13 cellular contexts compared by ENCODE assay signal in genomic region chr2:174575124-174575776, GRCh38. TPM values are rescaled to one million over a fixed set of nuclear protein-coding genes. Genes with fewer than 3 reads are reported as not detected.
DNase-seq lines count a peak whose midpoint lies in the region; ATAC-seq lines count a peak whose summit lies in the region.
"Had no signal": no experiment of that assay in that cellular context is flagged by ENCODE, and none has a peak within 500 bp of the region (broad histone marks: within the 10 kb centered on the region; RNA-seq: fewer than 3 reads in every experiment).

No MANE protein-coding gene starts in this region.

- DNase-seq in activated T-cell treated with anti-CD3 and anti-CD28 coated beads, Interleukin-2, amount 50 U/mL, for 24 hours: no peak
- no peak for DNase-seq in activated T-cell treated with anti-CD3 and anti-CD28 coated beads, Interleukin-2, amount 50 U/mL, for 4 hours
- no peak for DNase-seq in immature natural killer cell
- no peak for DNase-seq in hepatic stellate cell (ENCODE audit: low spot score)
- no peak for DNase-seq in occipital lobe (lab: John Stamatoyannopoulos, UW)
- DNase-seq: endodermal cell; left cardiac atrium; NCI-H526 treated with DMSO at 0.1 percent for 48 hours; posterior cingulate gyrus; stimulated activated naive CD4-positive, alpha-beta T cell had no signal

- no peaks in the 10 kb centered on the region for H3K9me3 Mint-ChIP-seq in activated T-cell treated with anti-CD3 and anti-CD28 coated beads, Interleukin-2, amount 50 U/mL, for 24 hours
- no peaks in the 10 kb centered on the region for H3K9me3 Mint-ChIP-seq in activated T-cell treated with anti-CD3 and anti-CD28 coated beads, Interleukin-2, amount 50 U/mL, for 4 hours
- H3K9me3 Mint-ChIP-seq in activated T-helper 17 cell treated with anti-CD3 and anti-CD28 coated beads, Interleukin-2, amount 50 U/mL, for 72 hours: no peaks in the 10 kb centered on the region
- H3K9me3 Mint-ChIP-seq in immature natural killer cell: no peaks in the 10 kb centered on the region
- H3K9me3 Mint-ChIP-seq in stimulated activated memory B cell treated with anti-CD40 and anti-IgM and Interleukin-4, amounts not matched to agents 10 μg/mL and 1 μg/mL and 100 μg/mL, for 72 hours: no peaks in the 10 kb centered on the region

- no peak for ATAC-seq in activated T-cell treated with anti-CD3 and anti-CD28 coated beads, Interleukin-2, amount 50 U/mL, for 4 hours
- no peak for ATAC-seq in activated T-helper 17 cell treated with anti-CD3 and anti-CD28 coated beads, Interleukin-2, amount 50 U/mL, for 72 hours (replicated peaks)
- ATAC-seq in stimulated activated memory B cell treated with anti-CD40 and anti-IgM and Interleukin-4, amounts not matched to agents 10 μg/mL and 1 μg/mL and 100 μg/mL, for 72 hours: no peak
- ATAC-seq in GM21447 (IDR thresholded peaks at IDR 0.05; ENCODE audit: unreplicated experiment): no peak

- H3K36me3 Mint-ChIP-seq in activated T-cell treated with anti-CD3 and anti-CD28 coated beads, Interleukin-2, amount 50 U/mL, for 24 hours (ENCODE audit: low read depth): peaks cover 97% of the 10 kb centered on the region
- H3K36me3 Mint-ChIP-seq in activated T-cell treated with anti-CD3 and anti-CD28 coated beads, Interleukin-2, amount 50 U/mL, for 4 hours (ENCODE audit: insufficient read depth): peaks cover 39% of the 10 kb centered on the region
- peaks cover 100% of the 10 kb centered on the region for H3K36me3 Mint-ChIP-seq in activated T-helper 17 cell treated with anti-CD3 and anti-CD28 coated beads, Interleukin-2, amount 50 U/mL, for 72 hours (ENCODE audit: low read depth)
- peaks cover 36 to 56% (median 41%) of the 10 kb centered on the region in 3 donors for H3K36me3 Mint-ChIP-seq in immature natural killer cell
- H3K36me3 Mint-ChIP-seq in stimulated activated memory B cell treated with anti-CD40 and anti-IgM and Interleukin-4, amounts not matched to agents 10 μg/mL and 1 μg/mL and 100 μg/mL, for 72 hours: peaks cover 56% of the 10 kb centered on the region

- H3K27me3 Mint-ChIP-seq in activated T-cell treated with anti-CD3 and anti-CD28 coated beads, Interleukin-2, amount 50 U/mL, for 24 hours: no peaks in the 10 kb centered on the region
- H3K27me3 Mint-ChIP-seq in activated T-cell treated with anti-CD3 and anti-CD28 coated beads, Interleukin-2, amount 50 U/mL, for 4 hours (ENCODE audit: low read depth): no peaks in the 10 kb centered on the region
- no peaks in the 10 kb centered on the region for H3K27me3 Mint-ChIP-seq in activated T-helper 17 cell treated with anti-CD3 and anti-CD28 coated beads, Interleukin-2, amount 50 U/mL, for 72 hours
- peaks cover 0 to 3% (median 2%) of the 10 kb centered on the region in 3 donors for H3K27me3 Mint-ChIP-seq in immature natural killer cell (ENCODE audit: low read depth in 3 of 3)
- no peaks in the 10 kb centered on the region for H3K27me3 Mint-ChIP-seq in stimulated activated memory B cell treated with anti-CD40 and anti-IgM and Interleukin-4, amounts not matched to agents 10 μg/mL and 1 μg/mL and 100 μg/mL, for 72 hours

- H3K4me3 Mint-ChIP-seq in activated T-cell treated with anti-CD3 and anti-CD28 coated beads, Interleukin-2, amount 50 U/mL, for 24 hours: no peak overlapping the region
- no peak overlapping the region for H3K4me3 Mint-ChIP-seq in activated T-cell treated with anti-CD3 and anti-CD28 coated beads, Interleukin-2, amount 50 U/mL, for 4 hours
- no peak overlapping the region for H3K4me3 Mint-ChIP-seq in activated T-helper 17 cell treated with anti-CD3 and anti-CD28 coated beads, Interleukin-2, amount 50 U/mL, for 72 hours
- H3K4me3 Mint-ChIP-seq in immature natural killer cell: peak overlapping the region in 1 of 5 donors; percentile 24
- no peak overlapping the region for H3K4me3 Mint-ChIP-seq in stimulated activated memory B cell treated with anti-CD40 and anti-IgM and Interleukin-4, amounts not matched to agents 10 μg/mL and 1 μg/mL and 100 μg/mL, for 72 hours
- H3K4me3 Mint-ChIP-seq: endodermal cell had no signal

- peak overlapping the region; percentile 91 for H3K27ac Mint-ChIP-seq in activated T-cell treated with anti-CD3 and anti-CD28 coated beads, Interleukin-2, amount 50 U/mL, for 24 hours
- H3K27ac Mint-ChIP-seq in activated T-helper 17 cell treated with anti-CD3 and anti-CD28 coated beads, Interleukin-2, amount 50 U/mL, for 72 hours: peak overlapping the region; percentile 59
- peak overlapping the region; percentile 72 to 90 (median 85) for H3K27ac Mint-ChIP-seq in immature natural killer cell
- H3K27ac Mint-ChIP-seq in stimulated activated memory B cell treated with anti-CD40 and anti-IgM and Interleukin-4, amounts not matched to agents 10 μg/mL and 1 μg/mL and 100 μg/mL, for 72 hours: peak overlapping the region; percentile 65
- H3K27ac Mint-ChIP-seq: endodermal cell had no signal

- peaks cover 81% of the 10 kb centered on the region for H3K4me1 Mint-ChIP-seq in activated T-cell treated with anti-CD3 and anti-CD28 coated beads, Interleukin-2, amount 50 U/mL, for 24 hours (ENCODE audit: low read depth)
- H3K4me1 Mint-ChIP-seq in activated T-cell treated with anti-CD3 and anti-CD28 coated beads, Interleukin-2, amount 50 U/mL, for 4 hours (ENCODE audit: low read depth): peaks cover 68% of the 10 kb centered on the region
- H3K4me1 Mint-ChIP-seq in activated T-helper 17 cell treated with anti-CD3 and anti-CD28 coated beads, Interleukin-2, amount 50 U/mL, for 72 hours: peaks cover 31% of the 10 kb centered on the region
- peaks cover 67 to 77% of the 10 kb centered on the region in 2 donors for H3K4me1 Mint-ChIP-seq in immature natural killer cell
- peaks cover 35% of the 10 kb centered on the region for H3K4me1 Mint-ChIP-seq in stimulated activated memory B cell treated with anti-CD40 and anti-IgM and Interleukin-4, amounts not matched to agents 10 μg/mL and 1 μg/mL and 100 μg/mL, for 72 hours

RNA-seq across cellular contexts. Expression of gene WIPF1, which starts 22.4 kb away (rescaled TPM):
- 100 to 1,000 TPM in 2 of 3 donors, 10 to 100 TPM in 1; 95.1 to 122 (median 101) TPM for total RNA-seq in activated T-cell treated with anti-CD3 and anti-CD28 coated beads, Interleukin-2, amount 50 U/mL, for 4 hours
- total RNA-seq in activated T-helper 17 cell treated with anti-CD3 and anti-CD28 coated beads, Interleukin-2, amount 50 U/mL, for 72 hours: 100 to 1,000 TPM; 180 to 334 TPM
- 100 to 1,000 TPM in 2 of 3 donors, 10 to 100 TPM in 1; 93.7 to 252 (median 131) TPM for polyA plus RNA-seq in immature natural killer cell
- 2.7 TPM for total RNA-seq in occipital lobe

Comparison
In these comparisons a context has a peak if more than half of its experiments do, and no peak if none do; other contexts are left out.
1. RNA of gene WIPF1, which starts 22.4 kb away (total RNA-seq): 180 to 334 TPM in activated T-helper 17 cell treated with anti-CD3 and anti-CD28 coated beads, Interleukin-2, amount 50 U/mL, for 72 hours and 95.1 to 122 TPM in activated T-cell treated with anti-CD3 and anti-CD28 coated beads, Interleukin-2, amount 50 U/mL, for 4 hours; 2.7 TPM in occipital lobe (single experiment); every median in the first group is over 10 times any median in the second.
2. Peak in every context shown above with its lines, with median percentiles within 50 percentile points of each other: H3K27ac Mint-ChIP-seq.